14 cellular contexts compared by ENCODE assay signal in genomic region chr20:41224281-41224680, GRCh38.
"Had no signal": no experiment of that assay in that cellular context is flagged by ENCODE, and none has a peak within 500 bp of the region (broad histone marks: within the 10 kb centered on the region; RNA-seq: fewer than 3 reads in every experiment).

No MANE protein-coding gene starts in this region.

- H3K27me3 Mint-ChIP-seq: activated naive CD4-positive, alpha-beta T cell treated with anti-CD3 and anti-CD28 coated beads, Interleukin-2, amount 50 U/mL, for 24 hours; progenitor cell of endocrine pancreas; stimulated activated naive B cell treated with anti-CD40 and anti-IgM and Interleukin-4, amounts not matched to agents 10 μg/mL and 1 μg/mL and 100 μg/mL, for 72 hours had no signal

- H3K36me3 Mint-ChIP-seq: activated naive CD4-positive, alpha-beta T cell treated with anti-CD3 and anti-CD28 coated beads, Interleukin-2, amount 50 U/mL, for 24 hours had no signal

- H3K4me3 Mint-ChIP-seq: activated naive CD4-positive, alpha-beta T cell treated with anti-CD3 and anti-CD28 coated beads, Interleukin-2, amount 50 U/mL, for 24 hours; nephron; stimulated activated naive B cell treated with anti-CD40 and anti-IgM and Interleukin-4, amounts not matched to agents 10 μg/mL and 1 μg/mL and 100 μg/mL, for 72 hours had no signal

- H3K4me1 Mint-ChIP-seq: activated naive CD4-positive, alpha-beta T cell treated with anti-CD3 and anti-CD28 coated beads, Interleukin-2, amount 50 U/mL, for 24 hours had no signal

- H3K27ac ChIP-seq: cardiac muscle cell, tibial artery, WERI-Rb-1 had no signal

- DNase-seq: activated CD4-positive, alpha-beta T cell treated with anti-CD3 and anti-CD28 coated beads, Interleukin-2, amount 50 U/mL, for 4 hours; activated gamma-delta T cell; left cardiac atrium; midbrain; nucleus accumbens; stimulated activated naive B cell treated with anti-CD40 and anti-IgM and Interleukin-4, amounts not matched to agents 10 μg/mL and 1 μg/mL and 100 μg/mL, for 72 hours; T-helper 1 cell; T1000; tibial artery; WERI-Rb-1 had no signal

- H3K9me3 Mint-ChIP-seq: activated naive CD4-positive, alpha-beta T cell treated with anti-CD3 and anti-CD28 coated beads, Interleukin-2, amount 50 U/mL, for 24 hours; nephron; stimulated activated naive B cell treated with anti-CD40 and anti-IgM and Interleukin-4, amounts not matched to agents 10 μg/mL and 1 μg/mL and 100 μg/mL, for 72 hours had no signal

- H3K27ac Mint-ChIP-seq: activated naive CD4-positive, alpha-beta T cell treated with anti-CD3 and anti-CD28 coated beads, Interleukin-2, amount 50 U/mL, for 24 hours; nephron; progenitor cell of endocrine pancreas; stimulated activated naive B cell treated with anti-CD40 and anti-IgM and Interleukin-4, amounts not matched to agents 10 μg/mL and 1 μg/mL and 100 μg/mL, for 72 hours had no signal
